Comparison of ENCODE assay signal across 27 cellular contexts in the genomic region with DNA sequence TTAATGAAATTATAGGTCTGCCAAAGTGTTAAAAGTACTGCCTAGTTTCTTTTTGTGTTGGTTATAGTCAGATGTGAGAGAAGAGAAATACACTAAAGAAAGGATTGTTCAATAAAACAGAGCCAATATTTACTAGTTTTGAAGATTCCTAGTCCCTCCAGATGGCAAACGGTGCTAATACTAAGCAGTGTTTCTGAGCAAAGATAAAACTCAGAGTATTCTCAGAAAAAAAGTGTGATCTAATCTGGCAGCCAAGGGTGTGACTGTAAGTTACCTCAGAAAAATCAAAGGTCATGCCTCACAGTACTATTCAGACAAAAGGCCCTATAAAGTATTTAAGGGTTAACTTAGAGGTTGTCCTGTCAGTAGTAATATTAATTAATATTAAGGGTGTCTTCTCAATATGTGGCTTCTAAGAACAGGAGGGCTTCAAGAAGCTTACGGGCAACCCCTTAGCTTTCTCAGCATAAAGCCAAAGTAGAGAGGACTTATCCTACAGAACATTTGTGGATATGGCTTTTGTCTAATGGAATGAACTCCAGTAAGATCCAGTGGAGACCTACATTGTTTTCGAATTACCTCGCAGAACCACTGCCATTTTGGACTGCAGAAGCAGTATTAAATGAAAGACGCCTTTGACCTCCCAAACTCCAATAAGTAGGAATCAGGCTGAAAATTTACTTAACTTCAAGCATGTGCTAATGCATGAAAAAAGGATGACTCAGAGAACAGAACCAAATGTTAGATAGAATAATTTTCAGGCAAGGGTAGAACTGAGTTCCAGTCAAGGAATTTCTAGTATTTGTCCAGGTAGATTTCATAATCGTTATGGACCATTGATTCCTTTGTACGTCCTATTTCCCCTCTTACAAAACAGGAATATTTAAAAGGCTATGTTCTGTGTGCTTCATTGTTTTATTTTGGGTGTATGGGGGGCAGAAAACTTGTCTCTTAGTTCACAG. TPM values are rescaled to one million over a fixed set of nuclear protein-coding genes. Genes with fewer than 3 reads are reported as not detected.
A peak's percentile ranks its signal among the peaks of the same experiment; 100 is the strongest.
DNase-seq lines count a peak whose midpoint lies in the region; ATAC-seq and TF ChIP-seq lines count a peak whose summit lies in the region.
"Had no signal": no experiment of that assay in that cellular context is flagged by ENCODE, and none has a peak within 500 bp of the region (broad histone marks: within the 10 kb centered on the region; RNA-seq: fewer than 3 reads in every experiment).

No MANE protein-coding gene starts in this region.

- H3K9me3 ChIP-seq in neutrophil: no peaks in the 10 kb centered on the region
- H3K9me3 ChIP-seq: BE2C had no signal

- TF ChIP-seq CTCF in neutrophil (IDR thresholded peaks at IDR 0.05): no peak

- ATAC-seq in activated T-cell treated with anti-CD3 and anti-CD28 coated beads, Interleukin-2, amount 50 U/mL, for 72 hours (replicated peaks in 1 of 2): peak in 1 of 2 donors; percentile 44
- peak; percentile 56 for ATAC-seq in activated naive CD8-positive, alpha-beta T cell treated with anti-CD3 and anti-CD28 coated beads, Interleukin-2, amount 50 U/mL, for 24 hours
- no peak for ATAC-seq in GM18870 (IDR thresholded peaks at IDR 0.05; ENCODE audit: unreplicated experiment)
- ATAC-seq: A549, SK-N-SH treated with all-trans-retinoic acid at 6 μM for 48 hours had no signal

- H3K27ac ChIP-seq in neutrophil: peak overlapping the region; percentile 24
- H3K27ac ChIP-seq: A549, GM23248, HL-60, RWPE1 had no signal

- H3K27me3 Mint-ChIP-seq in activated T-cell treated with anti-CD3 and anti-CD28 coated beads, Interleukin-2, amount 50 U/mL, for 72 hours (ENCODE audit: low read depth): no peaks in the 10 kb centered on the region
- H3K27me3 Mint-ChIP-seq in activated naive CD8-positive, alpha-beta T cell treated with anti-CD3 and anti-CD28 coated beads, Interleukin-2, amount 50 U/mL, for 24 hours: no peaks in the 10 kb centered on the region
- H3K27me3 Mint-ChIP-seq: CD4-positive, alpha-beta T cell had no signal

- peaks cover 0 to 7% of the 10 kb centered on the region in 2 experiments for H3K4me1 ChIP-seq in neutrophil (ENCODE audit: control insufficient read depth in 1 of 2, insufficient read depth in 1 of 2, low read depth in 1 of 2, low read length in 1 of 2)
- H3K4me1 ChIP-seq: A549, BE2C, Caco-2 had no signal

- no peak for DNase-seq in activated T-cell treated with anti-CD3 and anti-CD28 coated beads, Interleukin-2, amount 50 U/mL, for 72 hours
- DNase-seq in activated T-cell treated with anti-CD3 and anti-CD28 coated beads, Interleukin-2, amount 50 U/mL, for 48 hours: no peak
- DNase-seq in activated naive CD8-positive, alpha-beta T cell treated with anti-CD3 and anti-CD28 coated beads, Interleukin-2, amount 50 U/mL, for 24 hours: no peak
- DNase-seq in CD1c-positive myeloid dendritic cell (ENCODE audit: extremely low spot score): no peak
- DNase-seq in stimulated activated CD4-positive, alpha-beta T cell treated with anti-CD3 and anti-CD28 coated beads, Interleukin-1b, Interleukin-23, amount 100 ng/mL, for 48 hours: no peak
- DNase-seq: BE2C; Caco-2; CD4-positive, alpha-beta T cell; DMS 273 treated with DMSO at 0.1 percent for 48 hours; DMS79 treated with DMSO at 0.1 percent for 48 hours; GM23248; H9; HFFc6; KG1; NCI-H1092; NCI-H146; NCI-H2029; NCI-H226; NCI-H510A treated with DMSO at 0.1 percent for 48 hours; NCI-H748 treated with DMSO at 0.1 percent for 48 hours; SIG-M5 had no signal

- peaks cover 12 to 46% of the 10 kb centered on the region in 2 donors for H3K36me3 Mint-ChIP-seq in activated T-cell treated with anti-CD3 and anti-CD28 coated beads, Interleukin-2, amount 50 U/mL, for 72 hours (ENCODE audit: insufficient read depth in 2 of 2)
- H3K36me3 Mint-ChIP-seq in activated naive CD8-positive, alpha-beta T cell treated with anti-CD3 and anti-CD28 coated beads, Interleukin-2, amount 50 U/mL, for 24 hours (ENCODE audit: low read depth): peaks cover 67% of the 10 kb centered on the region

- no peak overlapping the region for H3K4me3 ChIP-seq in neutrophil (ENCODE audit: low read depth in 1 of 2, low read length in 1 of 2)
- H3K4me3 ChIP-seq: A549, GM23248 had no signal

- H3K36me3 ChIP-seq in neutrophil: peaks cover 74% of the 10 kb centered on the region

- H3K27ac Mint-ChIP-seq in activated T-cell treated with anti-CD3 and anti-CD28 coated beads, Interleukin-2, amount 50 U/mL, for 72 hours: peak overlapping the region; percentile 40
- H3K27ac Mint-ChIP-seq in activated naive CD8-positive, alpha-beta T cell treated with anti-CD3 and anti-CD28 coated beads, Interleukin-2, amount 50 U/mL, for 24 hours: peak overlapping the region; percentile 33
- H3K27ac Mint-ChIP-seq: CD4-positive, alpha-beta T cell; HFFc6 had no signal

- peaks cover 48% of the 10 kb centered on the region for H3K4me1 Mint-ChIP-seq in activated T-cell treated with anti-CD3 and anti-CD28 coated beads, Interleukin-2, amount 50 U/mL, for 72 hours (ENCODE audit: low read depth)
- H3K4me1 Mint-ChIP-seq in activated naive CD8-positive, alpha-beta T cell treated with anti-CD3 and anti-CD28 coated beads, Interleukin-2, amount 50 U/mL, for 24 hours: peaks cover 60% of the 10 kb centered on the region
- H3K4me1 Mint-ChIP-seq: H9 had no signal

- H3K9me3 Mint-ChIP-seq in activated T-cell treated with anti-CD3 and anti-CD28 coated beads, Interleukin-2, amount 50 U/mL, for 72 hours: peaks cover 2 to 4% of the 10 kb centered on the region in 2 donors
- H3K9me3 Mint-ChIP-seq in activated naive CD8-positive, alpha-beta T cell treated with anti-CD3 and anti-CD28 coated beads, Interleukin-2, amount 50 U/mL, for 24 hours: peaks cover 22% of the 10 kb centered on the region

- no peak overlapping the region for H3K4me3 Mint-ChIP-seq in activated T-cell treated with anti-CD3 and anti-CD28 coated beads, Interleukin-2, amount 50 U/mL, for 72 hours
- H3K4me3 Mint-ChIP-seq in activated naive CD8-positive, alpha-beta T cell treated with anti-CD3 and anti-CD28 coated beads, Interleukin-2, amount 50 U/mL, for 24 hours: no peak overlapping the region
- H3K4me3 Mint-ChIP-seq: CD4-positive, alpha-beta T cell; H9; HFFc6 had no signal

- H3K27me3 ChIP-seq in neutrophil: no peaks in the 10 kb centered on the region
- H3K27me3 ChIP-seq: BE2C had no signal

RNA-seq across cellular contexts. Expression of gene USP15, which starts 46.6 kb away (rescaled TPM):
- 10 to 100 TPM; 94.0 to 97.7 TPM for total RNA-seq in activated T-cell treated with anti-CD3 and anti-CD28 coated beads, Interleukin-2, amount 50 U/mL, for 72 hours
